In genomic region chr7:92319243-92319642, GRCh38 we compare ENCODE assay signal across 25 cellular contexts.
"Had no signal": no experiment of that assay in that cellular context is flagged by ENCODE, and none has a peak within 500 bp of the region (broad histone marks: within the 10 kb centered on the region; RNA-seq: fewer than 3 reads in every experiment).

No MANE protein-coding gene starts in this region.

- H3K9me3 Mint-ChIP-seq: dendritic cell treated with granulocyte-macrophage colony-stimulating factor and Interleukin-4, amounts not matched to agents 40 ng/mL and 50 ng/mL, for 4 days; effector memory CD8-positive, alpha-beta T cell; endodermal cell had no signal

- H3K27me3 Mint-ChIP-seq: dendritic cell treated with granulocyte-macrophage colony-stimulating factor and Interleukin-4, amounts not matched to agents 40 ng/mL and 50 ng/mL, for 4 days; effector memory CD8-positive, alpha-beta T cell had no signal

- ATAC-seq: effector memory CD8-positive, alpha-beta T cell; esophagus mucosa; foreskin keratinocyte; gastrocnemius medialis; gastroesophageal sphincter; heart left ventricle; heart right ventricle had no signal

- DNase-seq: colonic mucosa; cortex of kidney; dermis blood vessel endothelial cell; dorsolateral prefrontal cortex; effector CD4-positive, alpha-beta T cell; effector CD8-positive, alpha-beta T cell; effector memory CD4-positive, alpha-beta T cell; effector memory CD8-positive, alpha-beta T cell; endodermal cell; erythroblast; esophagus squamous epithelium; foreskin fibroblast; foreskin keratinocyte; foreskin melanocyte; gastrocnemius medialis; glutamatergic neuron; head of caudate nucleus; heart left ventricle; heart right ventricle had no signal

- FAIRE-seq: endothelial cell of umbilical vein had no signal

- H3K27ac Mint-ChIP-seq: dendritic cell treated with granulocyte-macrophage colony-stimulating factor and Interleukin-4, amounts not matched to agents 40 ng/mL and 50 ng/mL, for 4 days; effector memory CD8-positive, alpha-beta T cell; endodermal cell had no signal

- H3K4me1 Mint-ChIP-seq: endodermal cell had no signal

- H3K4me3 Mint-ChIP-seq: dendritic cell treated with granulocyte-macrophage colony-stimulating factor and Interleukin-4, amounts not matched to agents 40 ng/mL and 50 ng/mL, for 4 days; effector memory CD8-positive, alpha-beta T cell; endodermal cell had no signal

- H3K27ac ChIP-seq: colonic mucosa, epithelial cell of prostate, esophagus muscularis mucosa, esophagus squamous epithelium, foreskin keratinocyte, gastrocnemius medialis, gastroesophageal sphincter, heart left ventricle had no signal

- H3K4me3 ChIP-seq: colonic mucosa, dorsolateral prefrontal cortex, esophagus muscularis mucosa, esophagus squamous epithelium, gastrocnemius medialis, gastroesophageal sphincter, heart left ventricle, heart right ventricle had no signal
